10 cellular contexts compared by ENCODE assay signal in genomic region chr3:141405025-141405424, GRCh38.
DNase-seq lines count a peak whose midpoint lies in the region; ATAC-seq and TF ChIP-seq lines count a peak whose summit lies in the region.
"Had no signal": no experiment of that assay in that cellular context is flagged by ENCODE, and none has a peak within 500 bp of the region (broad histone marks: within the 10 kb centered on the region; RNA-seq: fewer than 3 reads in every experiment).

No MANE protein-coding gene starts in this region.

- H3K9me3 ChIP-seq in adipocyte (ENCODE audit: control insufficient read depth, low read length): no peaks in the 10 kb centered on the region

- peaks cover 66% of the 10 kb centered on the region for H3K4me1 Mint-ChIP-seq in stimulated activated memory B cell treated with anti-CD40 and anti-IgM and Interleukin-4, amounts not matched to agents 10 μg/mL and 1 μg/mL and 100 μg/mL, for 72 hours

- TF ChIP-seq CTCF in GM12865 (IDR thresholded peaks at IDR 0.05; ENCODE audit: insufficient read depth, low read depth, low read length, missing control alignments) (no peak), foreskin fibroblast (IDR thresholded peaks at IDR 0.05; ENCODE audit: low read depth, low read length) (no peak)

- H3K4me3 ChIP-seq in GM12865 (ENCODE audit: low read depth, low read length) (peak overlapping the region; percentile 97), adipocyte (ENCODE audit: low read length) (no peak overlapping the region), foreskin fibroblast (ENCODE audit: low read depth in 1 of 2, low read length in 2 of 2) (peak overlapping the region in 1 of 2 donors; percentile 74)

- H3K27me3 ChIP-seq in adipocyte (replicated peaks; ENCODE audit: control insufficient read depth, insufficient read depth, low read length): no peaks in the 10 kb centered on the region

- H3K36me3 ChIP-seq in adipocyte (ENCODE audit: control insufficient read depth, insufficient read depth, low read length, severe bottlenecking): peaks cover 35% of the 10 kb centered on the region

- peaks cover 73% of the 10 kb centered on the region for H3K4me1 ChIP-seq in adipocyte (ENCODE audit: control insufficient read depth, insufficient read depth, low read length)

- peak overlapping the region; percentile 67 for H3K27ac Mint-ChIP-seq in stimulated activated memory B cell treated with anti-CD40 and anti-IgM and Interleukin-4, amounts not matched to agents 10 μg/mL and 1 μg/mL and 100 μg/mL, for 72 hours
- H3K27ac Mint-ChIP-seq: T-helper 1 cell treated with Interleukin-12 subunit alpha and Interleukin-12 subunit beta and Interleukin-4 antibody, amounts not matched to agents 30 μg/mL and 1 μg/mL, for 36 hours had no signal

- H3K9ac ChIP-seq in adipocyte (ENCODE audit: low read length): no peak overlapping the region

- peak overlapping the region; percentile 83 for H3K4me3 Mint-ChIP-seq in stimulated activated memory B cell treated with anti-CD40 and anti-IgM and Interleukin-4, amounts not matched to agents 10 μg/mL and 1 μg/mL and 100 μg/mL, for 72 hours
- H3K4me3 Mint-ChIP-seq: T-helper 1 cell treated with Interleukin-12 subunit alpha and Interleukin-12 subunit beta and Interleukin-4 antibody, amounts not matched to agents 30 μg/mL and 1 μg/mL, for 36 hours had no signal

- H3K36me3 Mint-ChIP-seq in stimulated activated memory B cell treated with anti-CD40 and anti-IgM and Interleukin-4, amounts not matched to agents 10 μg/mL and 1 μg/mL and 100 μg/mL, for 72 hours: peaks cover 54% of the 10 kb centered on the region

- no peak for DNase-seq in GM12865 (ENCODE audit: low read depth)
- DNase-seq in adipocyte (ENCODE audit: low read depth): peak; percentile 66
- DNase-seq in foreskin fibroblast: peak; percentile 59 to 77
- DNase-seq in NCI-H1417 treated with DMSO at 0.1 percent for 48 hours (lab: John Stamatoyannopoulos, UW): no peak
- DNase-seq: central memory CD4-positive, alpha-beta T cell; NCI-H1930 had no signal

- H3K9me3 Mint-ChIP-seq in stimulated activated memory B cell treated with anti-CD40 and anti-IgM and Interleukin-4, amounts not matched to agents 10 μg/mL and 1 μg/mL and 100 μg/mL, for 72 hours: no peaks in the 10 kb centered on the region
- H3K9me3 Mint-ChIP-seq: T-helper 1 cell treated with Interleukin-12 subunit alpha and Interleukin-12 subunit beta and Interleukin-4 antibody, amounts not matched to agents 30 μg/mL and 1 μg/mL, for 36 hours had no signal

- ATAC-seq in stimulated activated memory B cell treated with anti-CD40 and anti-IgM and Interleukin-4, amounts not matched to agents 10 μg/mL and 1 μg/mL and 100 μg/mL, for 72 hours: no peak
- ATAC-seq in HG02884 (IDR thresholded peaks at IDR 0.05; ENCODE audit: unreplicated experiment): no peak
- ATAC-seq in GM19035 (IDR thresholded peaks at IDR 0.05; ENCODE audit: unreplicated experiment): no peak

- no peaks in the 10 kb centered on the region for H3K27me3 Mint-ChIP-seq in stimulated activated memory B cell treated with anti-CD40 and anti-IgM and Interleukin-4, amounts not matched to agents 10 μg/mL and 1 μg/mL and 100 μg/mL, for 72 hours

Comparison
In these comparisons a context has a peak if more than half of its experiments do, and no peak if none do; other contexts are left out.
1. DNase-seq: peak in adipocyte (single experiment) and foreskin fibroblast (2 of 2); none in GM12865 (single experiment) and NCI-H1417 treated with DMSO at 0.1 percent for 48 hours (single experiment).